13 cellular contexts compared by ENCODE assay signal in the genomic region with DNA sequence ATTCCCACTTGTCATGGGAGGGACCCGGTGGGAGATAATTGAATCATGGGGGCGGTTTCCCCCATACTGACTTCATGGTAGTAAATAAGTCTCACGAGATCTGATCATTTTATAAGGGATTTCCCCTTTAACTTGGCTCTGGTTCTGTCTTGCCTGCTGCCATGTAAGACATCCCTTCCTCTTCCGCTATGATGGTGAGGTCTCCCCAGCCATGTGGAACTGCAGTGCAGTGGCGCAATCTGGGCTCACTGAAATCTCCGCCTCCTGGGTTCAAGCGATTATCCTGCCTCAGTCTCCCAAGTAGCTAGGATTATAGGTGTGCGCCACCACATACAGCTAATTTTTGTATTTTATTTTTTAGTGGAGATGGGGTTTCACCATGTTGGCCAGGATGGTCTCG. TPM values are rescaled to one million over a fixed set of nuclear protein-coding genes. Genes with fewer than 3 reads are reported as not detected.
DNase-seq lines count a peak whose midpoint lies in the region; ATAC-seq, FAIRE-seq and TF ChIP-seq lines count a peak whose summit lies in the region.
"Had no signal": no experiment of that assay in that cellular context is flagged by ENCODE, and none has a peak within 500 bp of the region (broad histone marks: within the 10 kb centered on the region; RNA-seq: fewer than 3 reads in every experiment).

No MANE protein-coding gene starts in this region.

- no peaks in the 10 kb centered on the region for H3K27me3 ChIP-seq in endodermal cell (ENCODE audit: control insufficient read depth, insufficient read depth, low read length, poor library complexity, severe bottlenecking)

- WGBS in endodermal cell (ENCODE audit: insufficient coverage in 1 of 2, insufficient read length in 1 of 2), 2 experiments: 89 to 95% methylated on average over 7 to 9 of the region's 9 CpGs

- H3K36me3 Mint-ChIP-seq in activated CD8-positive, alpha-beta T cell treated with anti-CD3 and anti-CD28 coated beads for 36 hours (ENCODE audit: low read depth): no peaks in the 10 kb centered on the region
- H3K36me3 Mint-ChIP-seq in naive B cell: no peaks in the 10 kb centered on the region
- H3K36me3 Mint-ChIP-seq in endodermal cell (ENCODE audit: low read depth): no peaks in the 10 kb centered on the region

- H3K4me3 ChIP-seq in endodermal cell (ENCODE audit: low read length): no peak overlapping the region

- H3K9me3 Mint-ChIP-seq in activated CD8-positive, alpha-beta T cell treated with anti-CD3 and anti-CD28 coated beads for 36 hours: no peaks in the 10 kb centered on the region
- H3K9me3 Mint-ChIP-seq in naive B cell (peaks cover 0 to 2% (median 0%) of the 10 kb centered on the region in 7 donors), endodermal cell (no peaks in the 10 kb centered on the region)

- no peaks in the 10 kb centered on the region for H3K36me3 ChIP-seq in endodermal cell (ENCODE audit: control insufficient read depth, insufficient read depth, low read length)

- DNase-seq in activated CD4-positive, CD25-positive, alpha-beta regulatory T cell treated with anti-CD3 and anti-CD28 coated beads, Interleukin-2, amount 50 U/mL, for 16 hours (ENCODE audit: low read depth, low spot score): peak; percentile 0
- DNase-seq in activated CD4-positive, CD25-positive, alpha-beta regulatory T cell (lab: John Stamatoyannopoulos, UW): no peak
- DNase-seq in GM12892 (ENCODE audit: insufficient read length): no peak
- peak; percentile 7 for DNase-seq in activated CD8-positive, alpha-beta T cell treated with anti-CD3 and anti-CD28 coated beads for 36 hours
- DNase-seq in naive B cell: no peak
- DNase-seq in RWPE1 (ENCODE audit: low spot score): no peak
- DNase-seq in C1 segment of cervical spinal cord (lab: John Stamatoyannopoulos, UW): no peak
- no peak for DNase-seq in endodermal cell
- DNase-seq: DMS79 treated with DMSO at 0.1 percent for 48 hours, NCI-H2171, trophoblast cell had no signal

- CTCF ChIA-PET in activated CD8-positive, alpha-beta T cell treated with anti-CD3 and anti-CD28 coated beads for 36 hours (lab: Charles Lee): interaction anchor here (1.1 to 1.7 kb wide), 2 partner anchors 9 to 50 kb away, joined by 5 read pairs; no protein-coding TSS in a partner anchor
- CTCF ChIA-PET in RWPE1 (lab: Yijun Ruan, JAX): no interaction called here

- peak overlapping the region; percentile 90 for H3K27ac Mint-ChIP-seq in activated CD8-positive, alpha-beta T cell treated with anti-CD3 and anti-CD28 coated beads for 36 hours
- H3K27ac Mint-ChIP-seq in naive B cell: peak overlapping the region in 1 of 6 donors; percentile 75
- no peak overlapping the region for H3K27ac Mint-ChIP-seq in endodermal cell

- peaks cover 2% of the 10 kb centered on the region for H3K4me1 ChIP-seq in endodermal cell (ENCODE audit: control insufficient read depth, insufficient read depth, low read length)

- POLR2A ChIA-PET in activated CD8-positive, alpha-beta T cell treated with anti-CD3 and anti-CD28 coated beads for 36 hours (lab: Charles Lee): no interaction called here
- POLR2A ChIA-PET in RWPE1 (lab: Yijun Ruan, JAX; ENCODE audit: low non-redundant PET): no interaction called here

- no peak for TF ChIP-seq CTCF in activated CD8-positive, alpha-beta T cell treated with anti-CD3 and anti-CD28 coated beads for 36 hours (IDR thresholded peaks at IDR 0.05)
- TF ChIP-seq CTCF in RWPE1 (conservative IDR thresholded peaks at IDR 0.05; ENCODE audit: low read depth) (no peak), endodermal cell (conservative IDR thresholded peaks at IDR 0.05) (no peak)

- intact Hi-C loops in activated CD8-positive, alpha-beta T cell treated with anti-CD3 and anti-CD28 coated beads for 36 hours (cut with micrococcal nuclease): loop anchor here (5.0 kb wide), 1 partner anchor 107 kb away; no protein-coding TSS in a partner anchor

- TF ChIP-seq POLR2A in GM12892 (IDR thresholded peaks at IDR 0.05; ENCODE audit: low read depth, low read length): no peak

- no peaks in the 10 kb centered on the region for H3K9me3 ChIP-seq in endodermal cell (ENCODE audit: control insufficient read depth, low read length)

- H3K27me3 Mint-ChIP-seq in activated CD8-positive, alpha-beta T cell treated with anti-CD3 and anti-CD28 coated beads for 36 hours: no peaks in the 10 kb centered on the region
- no peaks in the 10 kb centered on the region for H3K27me3 Mint-ChIP-seq in naive B cell
- peaks cover 4% of the 10 kb centered on the region for H3K27me3 Mint-ChIP-seq in endodermal cell (ENCODE audit: insufficient read depth)

- H3K4me3 Mint-ChIP-seq in activated CD8-positive, alpha-beta T cell treated with anti-CD3 and anti-CD28 coated beads for 36 hours: peak overlapping the region; percentile 49
- peak overlapping the region in 6 of 8 donors; percentile 6 to 83 (median 48) for H3K4me3 Mint-ChIP-seq in naive B cell
- no peak overlapping the region for H3K4me3 Mint-ChIP-seq in endodermal cell

- H3K27ac ChIP-seq in RWPE1 (no peak overlapping the region), endodermal cell (ENCODE audit: low read depth, low read length) (no peak overlapping the region)

- no peak overlapping the region for H3K9ac ChIP-seq in endodermal cell (ENCODE audit: extremely low read depth, low read length, poor library complexity, severe bottlenecking)

- peak; percentile 83 for FAIRE-seq in GM12892 (lab: Jason Lieb, UNC)
- FAIRE-seq: A204.1, colon had no signal

- ATAC-seq in activated CD8-positive, alpha-beta T cell treated with anti-CD3 and anti-CD28 coated beads for 36 hours: peak; percentile 65
- peak in 1 of 2 donors; percentile 30 for ATAC-seq in naive B cell (ENCODE audit: low read depth in 2 of 2)

- H3K4me1 Mint-ChIP-seq in activated CD8-positive, alpha-beta T cell treated with anti-CD3 and anti-CD28 coated beads for 36 hours (ENCODE audit: low read depth): peaks cover 16% of the 10 kb centered on the region
- H3K4me1 Mint-ChIP-seq in naive B cell: peaks cover 8 to 16% (median 8%) of the 10 kb centered on the region in 3 donors
- peaks cover 15% of the 10 kb centered on the region for H3K4me1 Mint-ChIP-seq in endodermal cell

RNA-seq across cellular contexts. Expression of gene HPGDS, which starts 2.9 kb away (rescaled TPM):
- polyA plus RNA-seq in GM12892 (2012; ENCODE audit: missing spikeins): not detected
- not detected for total RNA-seq in activated CD8-positive, alpha-beta T cell treated with anti-CD3 and anti-CD28 coated beads for 36 hours
- polyA plus RNA-seq in naive B cell (ENCODE audit: low read depth in 6 of 6): not detected
- total RNA-seq in endodermal cell: not detected
- polyA plus RNA-seq in endodermal cell (2013, experiment 1 of 2): not detected
- polyA plus RNA-seq in endodermal cell (2013, experiment 2 of 2): not detected

Comparison
In these comparisons a context has a peak if more than half of its experiments do, and no peak if none do; other contexts are left out.
1. DNase-seq: peak in activated CD4-positive, CD25-positive, alpha-beta regulatory T cell treated with anti-CD3 and anti-CD28 coated beads, Interleukin-2, amount 50 U/mL, for 16 hours (single experiment) and activated CD8-positive, alpha-beta T cell treated with anti-CD3 and anti-CD28 coated beads for 36 hours (single experiment); none in activated CD4-positive, CD25-positive, alpha-beta regulatory T cell (0 of 4), GM12892 (single experiment), naive B cell (single experiment), RWPE1 (single experiment), C1 segment of cervical spinal cord (0 of 14) and endodermal cell (single experiment).